Comparison of ENCODE assay signal across 8 cellular contexts in the genomic region with DNA sequence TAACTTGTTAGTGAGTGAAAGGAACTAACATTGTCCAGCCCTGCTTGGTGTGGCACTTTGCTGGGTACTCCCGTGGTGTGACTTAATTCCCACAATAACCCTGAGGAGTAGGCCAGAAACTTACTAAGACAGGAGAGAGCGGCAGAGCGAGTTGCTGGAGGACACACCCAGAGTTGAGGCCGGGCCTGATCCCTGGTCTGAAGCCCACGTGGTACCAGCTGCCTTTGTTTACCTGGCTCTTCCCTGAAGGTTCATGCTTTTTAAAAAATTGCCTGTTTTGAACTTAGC. TPM values are rescaled to one million over a fixed set of nuclear protein-coding genes. Genes with fewer than 3 reads are reported as not detected.
DNase-seq lines count a peak whose midpoint lies in the region; ATAC-seq and TF ChIP-seq lines count a peak whose summit lies in the region.

No MANE protein-coding gene starts in this region.

- no peak for TF ChIP-seq POLR2A in ovary (IDR thresholded peaks at IDR 0.05)

- peak overlapping the region; percentile 21 for H3K27ac ChIP-seq in CD4-positive, alpha-beta memory T cell (ENCODE audit: low read depth, low read length)
- H3K27ac ChIP-seq in ovary = peak overlapping the region; percentile 83

- H3K36me3 Mint-ChIP-seq in CD4-positive, alpha-beta memory T cell = no peaks in the 10 kb centered on the region
- peaks cover 4% of the 10 kb centered on the region for H3K36me3 Mint-ChIP-seq in WTC11

- H3K9me3 ChIP-seq in CD4-positive, alpha-beta memory T cell (ENCODE audit: control insufficient read depth in 1 of 2, low read length in 2 of 2) = no peaks in the 10 kb centered on the region
- H3K9me3 ChIP-seq in ovary = no peaks in the 10 kb centered on the region

- peaks cover 0 to 5% of the 10 kb centered on the region in 2 donors for H3K27me3 Mint-ChIP-seq in CD4-positive, alpha-beta memory T cell
- H3K27me3 Mint-ChIP-seq in WTC11 (ENCODE audit: low read depth) = no peaks in the 10 kb centered on the region

- H3K27ac Mint-ChIP-seq in CD4-positive, alpha-beta memory T cell = peak overlapping the region in 6 of 7 donors; percentile 13 to 76 (median 55)
- 0 out of 2 replicates have a peak overlapping the region, but pooled peaks have one; percentile 41 for H3K27ac Mint-ChIP-seq in WTC11

- H3K4me1 Mint-ChIP-seq in CD4-positive, alpha-beta memory T cell = peaks cover 4 to 24% (median 12%) of the 10 kb centered on the region in 4 donors
- H3K4me1 Mint-ChIP-seq in WTC11 = peaks cover 32% of the 10 kb centered on the region

- no peak for TF ChIP-seq EP300 in ovary (IDR thresholded peaks at IDR 0.05)

- H3K36me3 ChIP-seq in CD4-positive, alpha-beta memory T cell (ENCODE audit: insufficient read depth, low read length) = no peaks in the 10 kb centered on the region
- no peaks in the 10 kb centered on the region for H3K36me3 ChIP-seq in ovary

- no peak for TF ChIP-seq CTCF in WTC11 (IDR thresholded peaks at IDR 0.05)
- TF ChIP-seq CTCF in ovary (IDR thresholded peaks at IDR 0.05) = no peak

- H3K27me3 ChIP-seq in CD4-positive, alpha-beta memory T cell (ENCODE audit: insufficient read depth, low read length) = no peaks in the 10 kb centered on the region
- no peaks in the 10 kb centered on the region for H3K27me3 ChIP-seq in ovary

- intact Hi-C loops in CD4-positive, alpha-beta memory T cell (cut with micrococcal nuclease) = no loop called here
- intact Hi-C loops in ovary (cut with DNase I) = loop anchor here in 1 of 4 donors (5.0 kb wide), 1 partner anchor 177 kb away; no protein-coding TSS in a partner anchor

- DNase-seq in CD4-positive, alpha-beta memory T cell = no peak
- peak; percentile 25 for DNase-seq in HPDE6-E6E7 (ENCODE audit: extremely low spot score)
- no peak for DNase-seq in WTC11 (ENCODE audit: low spot score)
- peak; percentile 32 for DNase-seq in foreskin melanocyte
- peak in 2 of 5 donors; percentile 46 to 55 for DNase-seq in ovary
- DNase-seq in activated effector memory CD4-positive, alpha-beta T cell treated with anti-CD3 and anti-CD28 coated beads, Interleukin-2, amount 50 U/mL, for 16 hours = no peak
- DNase-seq in NCI-H345 (lab: John Stamatoyannopoulos, UW) = no peak

- CTCF ChIA-PET in CD4-positive, alpha-beta memory T cell (lab: Charles Lee; ENCODE audit: partially characterized antibody) = interaction anchor here (0.9 to 2.2 kb wide), 7 partner anchors 9 to 179 kb away, joined by 3 to 5 read pairs (median 3); a partner anchor contains a TSS
- CTCF ChIA-PET in WTC11 (lab: Charles Lee) = interaction anchor here (0.7 to 5.1 kb wide), 11 partner anchors 11 to 383 kb away, joined by 3 to 38 read pairs (median 6); no protein-coding TSS in a partner anchor

- 0 to 1% (median 0%) methylated on average over 5 of the region's 5 CpGs for WGBS in ovary, 3 donors

- ATAC-seq in WTC11 = no peak
- ATAC-seq in GM18520 (IDR thresholded peaks at IDR 0.05; ENCODE audit: unreplicated experiment) = no peak

- no peaks in the 10 kb centered on the region for H3K9me3 Mint-ChIP-seq in CD4-positive, alpha-beta memory T cell
- no peaks in the 10 kb centered on the region for H3K9me3 Mint-ChIP-seq in WTC11

- peak overlapping the region; percentile 29 to 51 for H3K4me3 ChIP-seq in CD4-positive, alpha-beta memory T cell (ENCODE audit: low read length in 2 of 2)
- peak overlapping the region; percentile 87 for H3K4me3 ChIP-seq in ovary

- peak overlapping the region; percentile 84 to 91 (median 87) for H3K4me3 Mint-ChIP-seq in CD4-positive, alpha-beta memory T cell
- H3K4me3 Mint-ChIP-seq in WTC11 = peak overlapping the region; percentile 87

- H3K4me1 ChIP-seq in CD4-positive, alpha-beta memory T cell (ENCODE audit: insufficient read depth, low read length) = peaks cover 8% of the 10 kb centered on the region
- peaks cover 23% of the 10 kb centered on the region for H3K4me1 ChIP-seq in ovary (ENCODE audit: insufficient read depth)

- POLR2A ChIA-PET in CD4-positive, alpha-beta memory T cell (lab: Charles Lee; ENCODE audit: partially characterized antibody) = no interaction called here
- POLR2A ChIA-PET in WTC11 (lab: Charles Lee) = interaction anchor here (1.1 kb wide), 1 partner anchor 11 kb away, joined by 3 read pairs; no protein-coding TSS in a partner anchor

TF ChIP-seq in WTC11, 78 proteins besides CTCF, POLR2A, EP300 and RAD21:
- TF ChIP-seq, protein P1, sequence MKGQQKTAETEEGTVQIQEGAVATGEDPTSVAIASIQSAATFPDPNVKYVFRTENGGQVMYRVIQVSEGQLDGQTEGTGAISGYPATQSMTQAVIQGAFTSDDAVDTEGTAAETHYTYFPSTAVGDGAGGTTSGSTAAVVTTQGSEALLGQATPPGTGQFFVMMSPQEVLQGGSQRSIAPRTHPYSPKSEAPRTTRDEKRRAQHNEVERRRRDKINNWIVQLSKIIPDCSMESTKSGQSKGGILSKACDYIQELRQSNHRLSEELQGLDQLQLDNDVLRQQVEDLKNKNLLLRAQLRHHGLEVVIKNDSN (CRISPR knock-in tag; IDR thresholded peaks at IDR 0.05) = peak; percentile 46; the same call in 1 of the 2 replicates
- TF ChIP-seq USF2 (CRISPR knock-in tag; IDR thresholded peaks at IDR 0.05) (peak; percentile 59; the same call in 1 of the 2 replicates), E2F4 (CRISPR knock-in tag; IDR thresholded peaks at IDR 0.05; ENCODE audit: borderline replicate concordance, low read depth) (no peak)

RNA-seq across cellular contexts. Expression of gene MPST, which starts 0.6 kb away (rescaled TPM):
- 1 to 10 TPM; 3.7 to 5.2 TPM for total RNA-seq in CD4-positive, alpha-beta memory T cell
- 1 to 10 TPM; 6.1 to 7.4 TPM for polyA plus RNA-seq in CD4-positive, alpha-beta memory T cell
- 86.6 to 101 TPM (median 98.7 TPM) in 3 replicates for total RNA-seq in WTC11 (2021)
- total RNA-seq in ovary = 100 to 1,000 TPM in 3 of 7 donors, 10 to 100 TPM in 4; 67.7 to 178 (median 91.6) TPM
- 100 to 1,000 TPM in 1 of 2 donors, 1 to 10 TPM in 1; 5.4 to 163 TPM for polyA plus RNA-seq in ovary

RNA-seq across cellular contexts. Expression of gene TST, which starts 0.9 kb away (rescaled TPM):
- under 1 TPM; 0.29 to 0.58 TPM for total RNA-seq in CD4-positive, alpha-beta memory T cell
- polyA plus RNA-seq in CD4-positive, alpha-beta memory T cell = 1 to 10 TPM in 1 of 2 donors, under 1 TPM in 1; 0.34 to 1.4 TPM
- total RNA-seq in WTC11 (2021) (24.4 to 33.3 TPM (median 32.8 TPM) in 3 replicates), ovary (10 to 100 TPM; 25.9 to 59.9 (median 42.4) TPM)
- 10 to 100 TPM in 1 of 2 donors, 1 to 10 TPM in 1; 6.4 to 55.7 TPM for polyA plus RNA-seq in ovary

RNA-seq across cellular contexts. Expression of gene KCTD17, which starts 31.4 kb away (rescaled TPM):
- 10 to 100 TPM; 32.3 to 33.4 TPM for total RNA-seq in CD4-positive, alpha-beta memory T cell
- 10 to 100 TPM in 1 of 2 donors, 1 to 10 TPM in 1; 9.0 to 13.2 TPM for polyA plus RNA-seq in CD4-positive, alpha-beta memory T cell
- total RNA-seq in WTC11 (2021) (29.4 to 36.3 TPM (median 31.5 TPM) in 3 replicates), ovary (10 to 100 TPM; 15.9 to 34.7 (median 28.7) TPM)
- 10 to 100 TPM in 1 of 2 donors, 1 to 10 TPM in 1; 4.5 to 25.0 TPM for polyA plus RNA-seq in ovary

Comparison
In these comparisons a context has a peak if more than half of its experiments do, and no peak if none do; other contexts are left out.
1. DNase-seq: peak in HPDE6-E6E7 (single experiment) and foreskin melanocyte (single experiment); none in CD4-positive, alpha-beta memory T cell (0 of 5), WTC11 (single experiment), activated effector memory CD4-positive, alpha-beta T cell treated with anti-CD3 and anti-CD28 coated beads, Interleukin-2, amount 50 U/mL, for 16 hours (single experiment) and NCI-H345 (single experiment).
2. RNA of gene MPST, which starts 0.6 kb away (total RNA-seq): 67.7 to 178 TPM in ovary and 86.6 to 101 TPM in WTC11; 3.7 to 5.2 TPM in CD4-positive, alpha-beta memory T cell; every median in the first group is over 10 times any median in the second.
3. RNA of gene TST, which starts 0.9 kb away (total RNA-seq): 25.9 to 59.9 TPM in ovary and 24.4 to 33.3 TPM in WTC11; 0.29 to 0.58 TPM in CD4-positive, alpha-beta memory T cell; every median in the first group is over 10 times any median in the second.